In genomic region chr7:150325110-150325611, GRCh38 we compare ENCODE assay signal across 10 cellular contexts. TPM values are rescaled to one million over a fixed set of nuclear protein-coding genes. Genes with fewer than 3 reads are reported as not detected.
DNase-seq lines count a peak whose midpoint lies in the region; ATAC-seq and TF ChIP-seq lines count a peak whose summit lies in the region.
"Had no signal": no experiment of that assay in that cellular context is flagged by ENCODE, and none has a peak within 500 bp of the region (broad histone marks: within the 10 kb centered on the region; RNA-seq: fewer than 3 reads in every experiment).

No MANE protein-coding gene starts in this region.

- H3K36me3 ChIP-seq in right atrium auricular region: no peaks in the 10 kb centered on the region
- H3K36me3 ChIP-seq in adrenal gland (replicated peaks in 1 of 2): peaks cover 0 to 31% of the 10 kb centered on the region in 2 donors
- H3K36me3 ChIP-seq in liver (ENCODE audit: control insufficient read depth in 4 of 4, insufficient read depth in 3 of 4, low read depth in 1 of 4, low read length in 3 of 4): peaks cover 2 to 18% (median 11%) of the 10 kb centered on the region in 4 donors
- peaks cover 26% of the 10 kb centered on the region for H3K36me3 ChIP-seq in upper lobe of right lung

- H3K27ac ChIP-seq in right atrium auricular region: no peak overlapping the region
- H3K27ac ChIP-seq in adrenal gland: peak overlapping the region in 4 of 5 donors; percentile 16 to 97 (median 93)
- peak overlapping the region; percentile 84 to 96 for H3K27ac ChIP-seq in liver (ENCODE audit: low read depth in 1 of 2, low read length in 2 of 2)
- peak overlapping the region; percentile 92 for H3K27ac ChIP-seq in upper lobe of right lung

- no peaks in the 10 kb centered on the region for H3K27me3 ChIP-seq in right atrium auricular region
- H3K27me3 ChIP-seq in adrenal gland: no peaks in the 10 kb centered on the region
- H3K27me3 ChIP-seq in liver (ENCODE audit: control insufficient read depth in 4 of 4, insufficient read depth in 4 of 4, low read length in 3 of 4): no peaks in the 10 kb centered on the region
- no peaks in the 10 kb centered on the region for H3K27me3 ChIP-seq in upper lobe of right lung

- no peak for DNase-seq in Right ventricle myocardium inferior (ENCODE audit: missing footprints)
- no peak for DNase-seq in right atrium auricular region (ENCODE audit: low spot score)
- DNase-seq in adrenal gland: peak in 5 of 7 donors; percentile 24 to 76 (median 58)
- peak; percentile 78 for DNase-seq in upper lobe of right lung
- DNase-seq in stimulated activated CD4-positive, alpha-beta T cell treated with anti-CD3 and anti-CD28 coated beads, Interleukin-2, amount 100 ng/mL, for 48 hours: no peak
- DNase-seq in head of caudate nucleus: no peak
- DNase-seq: cerebellar nuclear complex; stimulated activated CD4-positive, alpha-beta T cell treated with anti-CD3 and anti-CD28 coated beads, Interleukin-4, amount 100 ng/mL, for 24 hours had no signal

- H3K4me3 ChIP-seq in right atrium auricular region (no peak overlapping the region), adrenal gland (peak overlapping the region in 1 of 4 donors; percentile 88), liver (ENCODE audit: low read depth in 1 of 3, low read length in 3 of 3) (peak overlapping the region in 2 of 3 donors; percentile 8 to 59), upper lobe of right lung (peak overlapping the region; percentile 64)

- H3K9me3 ChIP-seq in right atrium auricular region: no peaks in the 10 kb centered on the region
- no peaks in the 10 kb centered on the region for H3K9me3 ChIP-seq in adrenal gland (replicated peaks in 1 of 3)
- no peaks in the 10 kb centered on the region for H3K9me3 ChIP-seq in liver (ENCODE audit: control insufficient read depth in 4 of 4, low read length in 3 of 4)
- H3K9me3 ChIP-seq in upper lobe of right lung: no peaks in the 10 kb centered on the region

- H3K9ac ChIP-seq in liver (ENCODE audit: low read depth in 1 of 2, low read length in 2 of 2): peak overlapping the region in 1 of 2 donors; percentile 24

- no peak for TF ChIP-seq POLR2A in adrenal gland (IDR thresholded peaks at IDR 0.05)

- TF ChIP-seq CTCF in right atrium auricular region (IDR thresholded peaks at IDR 0.05) (no peak), adrenal gland (IDR thresholded peaks at IDR 0.05) (no peak), liver (IDR thresholded peaks at IDR 0.05; ENCODE audit: low read depth, low read length, missing input control) (no peak), upper lobe of right lung (IDR thresholded peaks at IDR 0.05) (no peak)

- ATAC-seq in Right ventricle myocardium inferior (peak; percentile 14), upper lobe of right lung (peak; percentile 60), GM21360 (IDR thresholded peaks at IDR 0.05; ENCODE audit: unreplicated experiment) (no peak)

- TF ChIP-seq RAD21 in liver (IDR thresholded peaks at IDR 0.05): no peak

- intact Hi-C loops in Right ventricle myocardium inferior (cut with DNase I): no loop called here
- intact Hi-C loops in adrenal gland (cut with DNase I): no loop called here
- intact Hi-C loops in upper lobe of right lung (cut with DNase I): no loop called here
- intact Hi-C loops in head of caudate nucleus (cut with DNase I): no loop called here

- 84 to 96% (median 92%) methylated on average over 10 of the region's 10 CpGs for whole genome bisulfite sequencing in adrenal gland, 4 donors
- 84% methylated on average over 10 of the region's 10 CpGs for WGBS in liver

- H3K4me1 ChIP-seq in right atrium auricular region (peaks cover 0 to 25% of the 10 kb centered on the region in 2 donors), adrenal gland (replicated peaks in 1 of 2) (peaks cover 19 to 54% of the 10 kb centered on the region in 2 donors), liver (ENCODE audit: control insufficient read depth in 4 of 4, insufficient read depth in 4 of 4, low read length in 3 of 4) (peaks cover 3 to 40% (median 23%) of the 10 kb centered on the region in 4 donors), upper lobe of right lung (peaks cover 30% of the 10 kb centered on the region)

TF ChIP-seq in liver, 16 proteins besides CTCF, POLR2A, EP300 and RAD21 (continues in another document):
- TF ChIP-seq ATF3 (IDR thresholded peaks at IDR 0.05): no peak
- TF ChIP-seq TAF1 (conservative IDR thresholded peaks at IDR 0.05): no peak
- TF ChIP-seq ZBTB33 (IDR thresholded peaks at IDR 0.05): no peak
- TF ChIP-seq, protein P1, sequence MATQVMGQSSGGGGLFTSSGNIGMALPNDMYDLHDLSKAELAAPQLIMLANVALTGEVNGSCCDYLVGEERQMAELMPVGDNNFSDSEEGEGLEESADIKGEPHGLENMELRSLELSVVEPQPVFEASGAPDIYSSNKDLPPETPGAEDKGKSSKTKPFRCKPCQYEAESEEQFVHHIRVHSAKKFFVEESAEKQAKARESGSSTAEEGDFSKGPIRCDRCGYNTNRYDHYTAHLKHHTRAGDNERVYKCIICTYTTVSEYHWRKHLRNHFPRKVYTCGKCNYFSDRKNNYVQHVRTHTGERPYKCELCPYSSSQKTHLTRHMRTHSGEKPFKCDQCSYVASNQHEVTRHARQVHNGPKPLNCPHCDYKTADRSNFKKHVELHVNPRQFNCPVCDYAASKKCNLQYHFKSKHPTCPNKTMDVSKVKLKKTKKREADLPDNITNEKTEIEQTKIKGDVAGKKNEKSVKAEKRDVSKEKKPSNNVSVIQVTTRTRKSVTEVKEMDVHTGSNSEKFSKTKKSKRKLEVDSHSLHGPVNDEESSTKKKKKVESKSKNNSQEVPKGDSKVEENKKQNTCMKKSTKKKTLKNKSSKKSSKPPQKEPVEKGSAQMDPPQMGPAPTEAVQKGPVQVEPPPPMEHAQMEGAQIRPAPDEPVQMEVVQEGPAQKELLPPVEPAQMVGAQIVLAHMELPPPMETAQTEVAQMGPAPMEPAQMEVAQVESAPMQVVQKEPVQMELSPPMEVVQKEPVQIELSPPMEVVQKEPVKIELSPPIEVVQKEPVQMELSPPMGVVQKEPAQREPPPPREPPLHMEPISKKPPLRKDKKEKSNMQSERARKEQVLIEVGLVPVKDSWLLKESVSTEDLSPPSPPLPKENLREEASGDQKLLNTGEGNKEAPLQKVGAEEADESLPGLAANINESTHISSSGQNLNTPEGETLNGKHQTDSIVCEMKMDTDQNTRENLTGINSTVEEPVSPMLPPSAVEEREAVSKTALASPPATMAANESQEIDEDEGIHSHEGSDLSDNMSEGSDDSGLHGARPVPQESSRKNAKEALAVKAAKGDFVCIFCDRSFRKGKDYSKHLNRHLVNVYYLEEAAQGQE (IDR thresholded peaks at IDR 0.05): no peak
- no peak for TF ChIP-seq JUND (IDR thresholded peaks at IDR 0.05)
- TF ChIP-seq HNF4A (conservative IDR thresholded peaks at IDR 0.05): no peak
- TF ChIP-seq FOXA1 (IDR thresholded peaks at IDR 0.05): no peak
- TF ChIP-seq FOXA2 (IDR thresholded peaks at IDR 0.05): no peak
- TF ChIP-seq SP1 (IDR thresholded peaks at IDR 0.05): no peak
- no peak for TF ChIP-seq HNF4G (IDR thresholded peaks at IDR 0.05)

RNA-seq across cellular contexts. Expression of gene ACTR3C, which starts 1.8 kb away (rescaled TPM):
- 5.7 TPM for total RNA-seq in Right ventricle myocardium inferior
- 1 to 10 TPM; 3.2 to 4.1 TPM for total RNA-seq in right atrium auricular region
- total RNA-seq in adrenal gland: 10 to 100 TPM; 17.9 to 50.0 (median 37.1) TPM
- polyA plus RNA-seq in adrenal gland: 10 to 100 TPM in 2 of 3 donors, 1 to 10 TPM in 1; 6.6 to 16.9 (median 10.7) TPM
- 10 to 100 TPM in 1 of 2 donors, 1 to 10 TPM in 1; 3.0 to 61.7 TPM for total RNA-seq in liver
- 10 to 100 TPM; 26.6 to 30.1 TPM for polyA plus RNA-seq in liver
- total RNA-seq in upper lobe of right lung: 20.1 TPM

RNA-seq across cellular contexts. Expression of gene LRRC61, which starts 2.0 kb away (rescaled TPM):
- total RNA-seq in Right ventricle myocardium inferior (4.7 TPM), right atrium auricular region (1 to 10 TPM; 9.7 to 9.8 TPM), adrenal gland (1,000 to 10,000 TPM in 1 of 8 donors, 100 to 1,000 TPM in 6, 10 to 100 TPM in 1; 83.0 to 1,435 (median 309) TPM), liver (10 to 100 TPM; 12.0 to 17.2 TPM), upper lobe of right lung (10.2 TPM)
- polyA plus RNA-seq in adrenal gland (10 to 100 TPM in 2 of 3 donors, 1 to 10 TPM in 1; 8.6 to 34.5 (median 33.6) TPM), liver (10 to 100 TPM; 13.9 to 21.0 TPM)

RNA-seq across cellular contexts. Expression of gene RARRES2, which starts 16.3 kb away (rescaled TPM):
- total RNA-seq in Right ventricle myocardium inferior: 32.6 TPM
- 100 to 1,000 TPM; 105 to 197 TPM for total RNA-seq in right atrium auricular region
- total RNA-seq in adrenal gland: 1,000 to 10,000 TPM; 1,813 to 6,437 (median 3,715) TPM
- 1,000 to 10,000 TPM in 2 of 3 donors, 100 to 1,000 TPM in 1; 590 to 7,984 (median 3,445) TPM for polyA plus RNA-seq in adrenal gland
- total RNA-seq in liver: 100 to 1,000 TPM; 149 to 437 TPM
- 1,000 to 10,000 TPM; 1,248 to 1,915 TPM for polyA plus RNA-seq in liver
- 259 TPM for total RNA-seq in upper lobe of right lung

RNA-seq across cellular contexts. Expression of gene REPIN1, which starts 43.5 kb away (rescaled TPM):
- total RNA-seq in Right ventricle myocardium inferior (111 TPM), right atrium auricular region (100 to 1,000 TPM in 1 of 2 donors, 10 to 100 TPM in 1; 100.0 to 110 TPM), adrenal gland (100 to 1,000 TPM; 153 to 294 (median 214) TPM), liver (100 to 1,000 TPM in 1 of 2 donors, 10 to 100 TPM in 1; 44.4 to 118 TPM), upper lobe of right lung (93.7 TPM)
- polyA plus RNA-seq in adrenal gland (100 to 1,000 TPM in 1 of 3 donors, 10 to 100 TPM in 2; 69.0 to 140 (median 95.8) TPM), liver (10 to 100 TPM; 17.1 to 65.8 TPM)

RNA-seq across cellular contexts. Expression of gene ZNF775, which starts 54.0 kb away (rescaled TPM):
- 3.3 TPM for total RNA-seq in Right ventricle myocardium inferior
- 1 to 10 TPM; 4.1 to 6.2 TPM for total RNA-seq in right atrium auricular region
- 10 to 100 TPM in 1 of 8 donors, 1 to 10 TPM in 7; 3.2 to 13.9 (median 7.5) TPM for total RNA-seq in adrenal gland
- polyA plus RNA-seq in adrenal gland: 1 to 10 TPM in 2 of 3 donors, under 1 TPM in 1; 0.26 to 6.0 (median 3.0) TPM
- total RNA-seq in liver: 1 to 10 TPM in 1 of 2 donors, under 1 TPM in 1; 0.33 to 3.1 TPM
- under 1 TPM; 0.08 to 0.72 TPM for polyA plus RNA-seq in liver
- 4.4 TPM for total RNA-seq in upper lobe of right lung

Comparison
In these comparisons a context has a peak if more than half of its experiments do, and no peak if none do; other contexts are left out.
1. DNase-seq: peak in adrenal gland (5 of 7) and upper lobe of right lung (single experiment); none in Right ventricle myocardium inferior (single experiment), right atrium auricular region (single experiment), stimulated activated CD4-positive, alpha-beta T cell treated with anti-CD3 and anti-CD28 coated beads, Interleukin-2, amount 100 ng/mL, for 48 hours (0 of 2) and head of caudate nucleus (0 of 42).
2. H3K27ac ChIP-seq: peak in adrenal gland (4 of 5), liver (2 of 2) and upper lobe of right lung (single experiment); none in right atrium auricular region (0 of 2).
3. H3K4me3 ChIP-seq: peak in liver (2 of 3) and upper lobe of right lung (single experiment); none in right atrium auricular region (0 of 2).